ENCODE assay signal across 10 cellular contexts in the genomic region with DNA sequence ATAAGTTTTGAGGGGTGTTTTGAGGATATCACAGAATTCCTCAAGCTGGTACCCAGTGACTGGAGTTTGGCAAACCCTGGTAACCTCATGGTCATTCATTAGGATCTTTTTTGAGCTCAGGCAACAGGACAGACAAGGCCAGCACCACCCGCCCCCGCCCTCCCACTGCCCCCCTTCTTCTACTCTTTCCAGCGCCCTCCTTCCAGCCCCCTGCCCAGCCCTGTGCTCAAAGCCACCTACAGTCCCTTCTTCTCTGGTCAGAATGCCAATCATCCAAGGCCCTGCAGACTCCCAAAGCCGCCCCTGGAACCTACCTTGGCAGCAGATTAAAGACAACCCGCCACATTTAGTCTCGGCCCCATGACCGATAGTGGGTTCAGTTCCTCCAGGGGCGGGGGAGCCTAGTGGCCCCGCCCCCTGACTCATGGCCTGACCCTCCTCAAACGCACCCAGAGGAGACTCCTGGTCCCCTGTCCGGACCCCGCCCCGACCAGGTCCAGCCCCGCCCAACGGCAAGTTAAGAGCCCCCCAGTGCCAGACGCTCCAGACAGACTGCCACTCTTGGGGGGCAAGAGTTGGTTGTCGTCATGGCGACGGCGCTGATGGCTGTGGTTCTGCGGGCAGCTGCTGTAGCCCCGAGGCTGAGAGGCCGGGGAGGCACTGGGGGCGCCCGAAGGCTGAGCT. TPM values are rescaled to one million over a fixed set of nuclear protein-coding genes. Genes with fewer than 3 reads are reported as not detected.
DNase-seq lines count a peak whose midpoint lies in the region; ATAC-seq, FAIRE-seq and TF ChIP-seq lines count a peak whose summit lies in the region.
"Had no signal": no experiment of that assay in that cellular context is flagged by ENCODE, and none has a peak within 500 bp of the region (broad histone marks: within the 10 kb centered on the region; RNA-seq: fewer than 3 reads in every experiment).

Gene NAGS (plus strand): TSS at position 546 of the 684 bp plus-strand sequence. CDS start 42 bp downstream, at position 588.

- H3K4me3 ChIP-seq in MM.1S (ENCODE audit: low read length) (no peak within 1 kb of the TSS; the same call in 1 of the 2 replicates), H1 (ENCODE audit: extremely low read depth in 1 of 4, insufficient read depth in 2 of 4, low read depth in 3 of 4, low read length in 4 of 4) (peak within 1 kb of the TSS; percentile 59 to 86 (median 74))
- H3K4me3 ChIP-seq: SJSA1 had no signal

- H3K9me3 ChIP-seq in CD4-positive, alpha-beta T cell (ENCODE audit: control insufficient read depth, low read length), result no peaks in the 10 kb centered on the region
- H3K9me3 ChIP-seq in MM.1S (replicated peaks; ENCODE audit: insufficient read depth, low read length) (no peaks in the 10 kb centered on the region), H1 (ENCODE audit: insufficient read depth in 2 of 2, low read depth in 1 of 2, low read length in 1 of 2) (no peaks in the 10 kb centered on the region)
- H3K9me3 ChIP-seq: SJSA1 had no signal

- H3K27ac ChIP-seq in CD4-positive, alpha-beta T cell (ENCODE audit: low read depth, low read length), result no peak within 1 kb of the TSS
- H3K27ac ChIP-seq in MM.1S (ENCODE audit: low read length), result no peak within 1 kb of the TSS
- H3K27ac ChIP-seq in H1 (ENCODE audit: low read depth, low read length), result no peak within 1 kb of the TSS
- H3K27ac ChIP-seq: SJSA1 had no signal

- intact Hi-C loops in CD4-positive, alpha-beta T cell (cut with DNase I, micrococcal nuclease), result no loop called here
- intact Hi-C loops in sciatic nerve (cut with DNase I), result no loop called here

- H3K18ac ChIP-seq in H1 (ENCODE audit: extremely low read depth, low read length), result peak within 1 kb of the TSS; percentile 95

- H3K36me3 Mint-ChIP-seq in CD4-positive, alpha-beta T cell (ENCODE audit: low read depth), result peaks cover 8% of the 10 kb centered on the region
- H3K36me3 Mint-ChIP-seq in nephron (ENCODE audit: low read depth), result no peaks in the 10 kb centered on the region

- POLR2A ChIA-PET in CD4-positive, alpha-beta T cell (lab: Charles Lee), result interaction anchor here (1.6 kb wide), 1 partner anchor 10 kb away, joined by 3 read pairs; the partner anchor contains the start of gene TMEM101
- POLR2A ChIA-PET in H1 (lab: Charles Lee; ENCODE audit: partially characterized antibody), result interaction anchor here (0.6 to 3.4 kb wide), 5 partner anchors 10 to 591 kb away, joined by 3 to 14 read pairs (median 3); partner anchors contain the start of genes LSM12 and TMEM101

- no peak for TF ChIP-seq RAD21 in H1 (IDR thresholded peaks at IDR 0.05 in 1 of 2, conservative IDR thresholded peaks at IDR 0.05 in 1 of 2; ENCODE audit: low read depth in 2 of 2, low read length in 2 of 2)

- H4K5ac ChIP-seq in H1 (ENCODE audit: insufficient read length, low read depth, low read length), result no peak within 1 kb of the TSS

- peak within 1 kb of the TSS; percentile 59 for H3K56ac ChIP-seq in H1 (replicated peaks; ENCODE audit: insufficient read length, low read depth, low read length)

- H3K9me3 Mint-ChIP-seq in CD4-positive, alpha-beta T cell, result no peaks in the 10 kb centered on the region
- no peaks in the 10 kb centered on the region for H3K9me3 Mint-ChIP-seq in nephron

- H3K4me2 ChIP-seq in MM.1S (ENCODE audit: low read depth, low read length) (peak within 1 kb of the TSS; percentile 95; the same call in 1 of the 2 replicates), H1 (ENCODE audit: insufficient read depth in 1 of 2, low read depth in 2 of 2, low read length in 2 of 2) (peak within 1 kb of the TSS; percentile 94)

- 2% methylated on average over 19 of the region's 25 CpGs; no CpG with 5 or more reads in 1 of the 2 experiments for WGBS in H1 (ENCODE audit: extremely low coverage in 1 of 2, insufficient coverage in 1 of 2, insufficient read length in 1 of 2, insufficient replicate concordance in 2 of 2, low coverage in 1 of 2, low lambda C conversion rate in 2 of 2, missing lambda C conversion rate in 1 of 2), 2 experiments

- H2AK5ac ChIP-seq in H1 (ENCODE audit: low read depth, low read length), result peak within 1 kb of the TSS; percentile 65; the same call in 1 of the 2 replicates

- H3K27me3 Mint-ChIP-seq in CD4-positive, alpha-beta T cell, result peaks cover 38% of the 10 kb centered on the region
- H3K27me3 Mint-ChIP-seq in nephron (ENCODE audit: low read depth), result peaks cover 80% of the 10 kb centered on the region

- peak within 1 kb of the TSS; percentile 71; the same call in 1 of the 2 replicates for H2BK12ac ChIP-seq in H1 (ENCODE audit: low read depth, low read length)

- TF ChIP-seq POLR2A in H1 (IDR thresholded peaks at IDR 0.05; ENCODE audit: control extremely low read depth in 1 of 2, low read depth in 2 of 2, low read length in 2 of 2), result no peak

- H4K20me1 ChIP-seq in MM.1S (ENCODE audit: insufficient read depth, low read length), result no peaks in the 10 kb centered on the region
- H4K20me1 ChIP-seq in H1 (replicated peaks in 1 of 2; ENCODE audit: control insufficient read depth in 1 of 2, insufficient read depth in 2 of 2, low read length in 2 of 2), result peaks cover 3 to 8% of the 10 kb centered on the region in 2 experiments

- TF ChIP-seq CTCF in CD4-positive, alpha-beta T cell (IDR thresholded peaks at IDR 0.05), result no peak
- TF ChIP-seq CTCF in MM.1S (IDR thresholded peaks at IDR 0.05; ENCODE audit: low read length) (no peak), H1 (IDR thresholded peaks at IDR 0.05; ENCODE audit: control extremely low read depth in 1 of 3, insufficient read depth in 1 of 3, low read depth in 1 of 3, low read length in 3 of 3) (no peak), nephron (IDR thresholded peaks at IDR 0.05; ENCODE audit: unreplicated experiment in 3 of 3) (no peak)

- H3K27me3 ChIP-seq in CD4-positive, alpha-beta T cell (ENCODE audit: control insufficient read depth, insufficient read depth, low read length), result no peaks in the 10 kb centered on the region
- peaks cover 24% of the 10 kb centered on the region for H3K27me3 ChIP-seq in MM.1S (replicated peaks; ENCODE audit: insufficient read depth, low read length)
- H3K27me3 ChIP-seq in H1 (replicated peaks in 1 of 4; ENCODE audit: control insufficient read depth in 3 of 4, extremely low read depth in 1 of 4, insufficient read depth in 3 of 4, low read length in 3 of 4), result peaks cover 0 to 21% (median 18%) of the 10 kb centered on the region in 4 experiments; a peak in 6 of 7 replicates
- H3K27me3 ChIP-seq: SJSA1 had no signal

- no peaks in the 10 kb centered on the region for H3K36me3 ChIP-seq in MM.1S (replicated peaks; ENCODE audit: insufficient read depth, low read length)
- no peaks in the 10 kb centered on the region for H3K36me3 ChIP-seq in H1 (ENCODE audit: control insufficient read depth in 2 of 4, insufficient read depth in 4 of 4, low read length in 3 of 4)

- H3K23ac ChIP-seq in H1 (ENCODE audit: insufficient read length), result no peak within 1 kb of the TSS

- H2BK5ac ChIP-seq in H1 (ENCODE audit: low read depth, low read length), result peak within 1 kb of the TSS; percentile 52; the same call in 1 of the 2 replicates

- ATAC-seq in CD4-positive, alpha-beta T cell (ENCODE audit: poor library complexity), result no peak
- ATAC-seq in HG03521 (IDR thresholded peaks at IDR 0.05; ENCODE audit: unreplicated experiment) (no peak), GM21619 (IDR thresholded peaks at IDR 0.05; ENCODE audit: unreplicated experiment) (no peak), sciatic nerve (no peak)

- H3F3A ChIP-seq in MM.1S (ENCODE audit: insufficient read depth, low read length), result 0 out of 2 replicates have a peak, but pooled peaks cover 3% of the 10 kb centered on the region

- H3K27ac Mint-ChIP-seq in CD4-positive, alpha-beta T cell, result no peak within 1 kb of the TSS
- H3K27ac Mint-ChIP-seq in nephron, result no peak within 1 kb of the TSS

- peak within 1 kb of the TSS; percentile 85 for H4K91ac ChIP-seq in H1 (replicated peaks; ENCODE audit: insufficient read length, low read length)

- H2AFZ ChIP-seq in MM.1S (ENCODE audit: low read length), result no peak within 1 kb of the TSS
- no peak within 1 kb of the TSS for H2AFZ ChIP-seq in H1 (ENCODE audit: low read length)

- H3K9me2 ChIP-seq in MM.1S (replicated peaks; ENCODE audit: insufficient read depth, low read length), result no peaks in the 10 kb centered on the region

- H2BK20ac ChIP-seq in H1 (ENCODE audit: low read length), result no peak within 1 kb of the TSS

- no peak for FAIRE-seq in H1 (lab: Jason Lieb, UNC)
- FAIRE-seq: GM19239 had no signal

- H3K4me1 ChIP-seq in MM.1S (ENCODE audit: low read length) (peaks cover 13% of the 10 kb centered on the region; the same call in 1 of the 2 replicates), H1 (replicated peaks in 1 of 4; ENCODE audit: control insufficient read depth in 3 of 4, insufficient read depth in 4 of 4, low read length in 3 of 4) (peaks cover 0 to 19% (median 13%) of the 10 kb centered on the region in 4 experiments; a peak in 6 of 7 replicates)

- no peak for DNase-seq in CD4-positive, alpha-beta T cell
- DNase-seq in MM.1S, result no peak
- no peak for DNase-seq in H1 (ENCODE audit: low read depth in 1 of 2, low spot score in 2 of 2)
- no peak for DNase-seq in sciatic nerve (ENCODE audit: low spot score)
- DNase-seq in medulla oblongata (ENCODE audit: extremely low spot score), result no peak

- H3K79me2 ChIP-seq in MM.1S (ENCODE audit: low read length) (no peaks in the 10 kb centered on the region), H1 (ENCODE audit: control insufficient read depth in 1 of 2, insufficient read depth in 2 of 2, low read length in 2 of 2) (no peaks in the 10 kb centered on the region)

- peak within 1 kb of the TSS; percentile 69 for H3K4ac ChIP-seq in H1 (replicated peaks; ENCODE audit: insufficient read length, low read depth, low read length)

- H3K23me2 ChIP-seq in H1 (ENCODE audit: low read depth, low read length), result peaks cover 32% of the 10 kb centered on the region

- H3K14ac ChIP-seq in H1 (ENCODE audit: insufficient read length), result no peak within 1 kb of the TSS

- H3K79me1 ChIP-seq in H1 (ENCODE audit: low read depth, low read length), result no peaks in the 10 kb centered on the region; the same call in 1 of the 2 replicates

- H2BK15ac ChIP-seq in H1 (ENCODE audit: low read length), result peak within 1 kb of the TSS; percentile 99; the same call in 1 of the 2 replicates

- H2BK120ac ChIP-seq in H1 (replicated peaks; ENCODE audit: low read depth, low read length), result no peak within 1 kb of the TSS

- peak within 1 kb of the TSS; percentile 69 for H3K4me3 Mint-ChIP-seq in CD4-positive, alpha-beta T cell
- peak within 1 kb of the TSS; percentile 38 to 61 (median 48) for H3K4me3 Mint-ChIP-seq in nephron

- H4K8ac ChIP-seq in H1 (ENCODE audit: extremely low read depth, insufficient read depth, low read length), result no peak within 1 kb of the TSS; the same call in 1 of the 2 replicates

- TF ChIP-seq EP300 in H1 (IDR thresholded peaks at IDR 0.05; ENCODE audit: borderline replicate concordance in 1 of 2, low read depth in 2 of 2, low read length in 2 of 2), result no peak

- H3K4me1 Mint-ChIP-seq in CD4-positive, alpha-beta T cell (ENCODE audit: low read depth), result peaks cover 22% of the 10 kb centered on the region
- peaks cover 15% of the 10 kb centered on the region for H3K4me1 Mint-ChIP-seq in nephron

- H3K9ac ChIP-seq in MM.1S (ENCODE audit: low read length), result no peak within 1 kb of the TSS
- H3K9ac ChIP-seq in H1 (replicated peaks in 1 of 4; ENCODE audit: extremely low read depth in 1 of 4, low read depth in 3 of 4, low read length in 3 of 4), result peak within 1 kb of the TSS in 1 of 4 experiments; percentile 54; a peak in 1 of 7 replicates

- CTCF ChIA-PET in CD4-positive, alpha-beta T cell (lab: Charles Lee), result interaction anchor here (1.0 kb wide), 1 partner anchor 10 kb away, joined by 3 read pairs; no protein-coding TSS in a partner anchor
- CTCF ChIA-PET in H1 (lab: Charles Lee; ENCODE audit: partially characterized antibody), result interaction anchor here (0.6 to 22.7 kb wide), 12 partner anchors 8 to 126 kb away, joined by 3 to 416 read pairs (median 4); partner anchors contain the start of genes PPY and PYY

RNA-seq across cellular contexts. Expression of gene NAGS, which starts in this region (rescaled TPM):
- total RNA-seq in CD4-positive, alpha-beta T cell, result under 1 TPM; 0.14 to 0.56 TPM
- total RNA-seq in H1 (2021; fragmentation: NEBNext Ultra II Directional; extraction: Animal tissue kit (Norgen Biotek cat#: 25700)), result 5.1 TPM in 2 replicates
- polyA plus RNA-seq in H1 (2011; rRNA removed), result 4.0 and 4.4 TPM in 2 replicates
- polyA plus RNA-seq in H1 (2011; cell fraction: cytosol; rRNA removed), result 3.6 TPM
- 3.8 TPM for polyA plus RNA-seq in H1 (2011; cell fraction: nucleus; rRNA removed)
- polyA plus RNA-seq in H1 (2012, experiment 1 of 2), result 2.8 to 4.0 TPM (median 3.4 TPM) in 4 replicates
- polyA plus RNA-seq in H1 (2012, experiment 2 of 2), result 3.3 TPM
- polyA plus RNA-seq in H1 (2013, experiment 1 of 2), result 5.2 TPM
- 4.9 TPM for polyA plus RNA-seq in H1 (2013, experiment 2 of 2)
- polyA minus RNA-seq in H1 (2011; rRNA and poly(A)+ RNA removed), result 3.0 TPM in 2 replicates
- polyA minus RNA-seq in H1 (2011; cell fraction: cytosol; rRNA and poly(A)+ RNA removed), result 5.0 TPM
- polyA minus RNA-seq in H1 (2011; cell fraction: nucleus; rRNA and poly(A)+ RNA removed), result 5.1 TPM
- total RNA-seq in sciatic nerve, result 0.58 TPM
